19 cellular contexts compared by ENCODE assay signal in the genomic region with DNA sequence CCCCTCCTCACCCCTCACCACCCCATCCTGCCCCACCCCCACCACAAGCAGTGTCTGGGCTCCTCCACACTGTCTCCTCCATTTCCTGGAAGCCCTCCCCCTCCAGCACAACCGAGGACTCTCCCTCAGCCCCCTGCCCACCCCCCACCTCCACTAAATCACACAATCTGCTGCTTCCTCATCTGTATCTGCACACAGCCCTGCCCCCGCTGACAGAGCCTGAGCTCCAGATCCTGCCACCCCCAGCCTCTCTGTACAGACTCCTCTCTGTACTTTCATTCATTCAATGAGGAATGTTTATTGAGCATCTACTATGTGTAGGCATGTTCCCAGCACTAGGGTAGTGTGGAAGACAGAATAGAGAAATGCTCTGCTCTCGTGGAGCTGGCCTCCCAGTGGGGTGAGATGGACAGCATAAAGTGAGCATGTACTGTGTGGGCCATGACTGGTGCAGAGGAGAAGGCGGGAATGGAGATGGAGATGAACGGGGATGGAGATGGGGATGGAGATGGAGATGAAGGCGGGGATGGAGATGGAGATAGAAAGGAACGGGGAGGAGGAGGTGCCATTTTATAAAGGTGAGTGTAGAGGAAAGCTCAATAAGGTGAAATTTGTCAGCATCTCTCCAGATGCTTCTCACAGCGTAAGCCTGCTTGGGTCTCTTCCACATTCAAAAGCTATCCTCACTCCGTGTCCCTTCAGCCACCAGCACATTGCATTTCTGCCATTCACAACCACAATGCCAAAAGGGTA. TPM values are rescaled to one million over a fixed set of nuclear protein-coding genes. Genes with fewer than 3 reads are reported as not detected.
"Had no signal": no experiment of that assay in that cellular context is flagged by ENCODE, and none has a peak within 500 bp of the region (broad histone marks: within the 10 kb centered on the region; RNA-seq: fewer than 3 reads in every experiment).

No MANE protein-coding gene starts in this region.

- H3K27ac Mint-ChIP-seq: activated CD4-positive, alpha-beta T cell treated with anti-CD3 and anti-CD28 coated beads, Interleukin-2, amount 10 ng/mL, durations not matched to agents 7 days and 5 days; activated naive CD8-positive, alpha-beta T cell treated with anti-CD3 and anti-CD28 coated beads, Interleukin-2, amount 10 ng/mL, durations not matched to agents 7 days and 5 days; immature natural killer cell; memory B cell had no signal

- H3K27me3 ChIP-seq: ovary had no signal

- H3K9me3 ChIP-seq: gastroesophageal sphincter, heart right ventricle, mucosa of descending colon, ovary, thyroid gland had no signal

- H3K4me3 ChIP-seq: gastroesophageal sphincter, heart right ventricle, mucosa of descending colon, ovary, thyroid gland had no signal

- H3K9me3 Mint-ChIP-seq: activated CD4-positive, alpha-beta T cell treated with anti-CD3 and anti-CD28 coated beads, Interleukin-2, amount 10 ng/mL, durations not matched to agents 7 days and 5 days; activated naive CD8-positive, alpha-beta T cell treated with anti-CD3 and anti-CD28 coated beads, Interleukin-2, amount 10 ng/mL, durations not matched to agents 7 days and 5 days; immature natural killer cell; neural crest cell had no signal

- H3K36me3 Mint-ChIP-seq: activated naive CD8-positive, alpha-beta T cell treated with anti-CD3 and anti-CD28 coated beads, Interleukin-2, amount 10 ng/mL, durations not matched to agents 7 days and 5 days had no signal

- ATAC-seq: gastroesophageal sphincter, heart right ventricle had no signal

- DNase-seq: activated CD4-positive, CD25-positive, alpha-beta regulatory T cell; activated naive CD4-positive, alpha-beta T cell treated with Interleukin-2 at 50 U/mL for 16 hours; activated T-cell treated with anti-CD3 and anti-CD28 coated beads for 4 hours; caudate nucleus; heart right ventricle; immature natural killer cell; mucosa of descending colon; naive B cell; stimulated activated naive CD4-positive, alpha-beta T cell; T-helper 1 cell; T-helper 9 cell; thyroid gland had no signal

- FAIRE-seq: colon had no signal

- H3K27ac ChIP-seq: gastroesophageal sphincter, heart right ventricle, ovary, thyroid gland had no signal

- H3K4me3 Mint-ChIP-seq: activated CD4-positive, alpha-beta T cell treated with anti-CD3 and anti-CD28 coated beads, Interleukin-2, amount 10 ng/mL, durations not matched to agents 7 days and 5 days; activated naive CD8-positive, alpha-beta T cell treated with anti-CD3 and anti-CD28 coated beads, Interleukin-2, amount 10 ng/mL, durations not matched to agents 7 days and 5 days; immature natural killer cell; memory B cell had no signal

- H3K4me1 Mint-ChIP-seq: memory B cell, neural crest cell had no signal

- H3K36me3 ChIP-seq: gastroesophageal sphincter, heart right ventricle, ovary, thyroid gland had no signal

RNA-seq across cellular contexts. Expression of gene PPP2R2C, which starts 2.5 kb away (rescaled TPM):
- total RNA-seq: activated CD4-positive, alpha-beta T cell treated with anti-CD3 and anti-CD28 coated beads, Interleukin-2, amount 10 ng/mL, durations not matched to agents 7 days and 5 days; activated naive CD8-positive, alpha-beta T cell treated with anti-CD3 and anti-CD28 coated beads, Interleukin-2, amount 10 ng/mL, durations not matched to agents 7 days and 5 days had no signal
- polyA plus RNA-seq: immature natural killer cell had no signal
